11 cellular contexts compared by ENCODE assay signal in genomic region chr2:46352621-46353020, GRCh38. TPM values are rescaled to one million over a fixed set of nuclear protein-coding genes. Genes with fewer than 3 reads are reported as not detected.
DNase-seq lines count a peak whose midpoint lies in the region; ATAC-seq and TF ChIP-seq lines count a peak whose summit lies in the region.
"Had no signal": no experiment of that assay in that cellular context is flagged by ENCODE, and none has a peak within 500 bp of the region (broad histone marks: within the 10 kb centered on the region; RNA-seq: fewer than 3 reads in every experiment).

No MANE protein-coding gene starts in this region.

- POLR2A ChIA-PET in CD4-positive, alpha-beta memory T cell (lab: Charles Lee; ENCODE audit: partially characterized antibody) = no interaction called here
- POLR2A ChIA-PET in activated CD8-positive, alpha-beta T cell treated with anti-CD3 and anti-CD28 coated beads, Interleukin-2, amount 10 ng/mL, durations not matched to agents 7 days and 5 days (lab: Charles Lee) = no interaction called here

- H3K27ac Mint-ChIP-seq in CD4-positive, alpha-beta memory T cell = peak overlapping the region in 6 of 7 donors; percentile 22 to 96 (median 89)
- H3K27ac Mint-ChIP-seq in activated CD8-positive, alpha-beta T cell treated with anti-CD3 and anti-CD28 coated beads, Interleukin-2, amount 10 ng/mL, durations not matched to agents 7 days and 5 days = peak overlapping the region; percentile 87
- H3K27ac Mint-ChIP-seq in mesothelial cell of epicardium = no peak overlapping the region

- intact Hi-C loops in CD4-positive, alpha-beta memory T cell (cut with micrococcal nuclease) = loop anchor here (1.0 kb wide), 1 partner anchor 13 kb away; no protein-coding TSS in a partner anchor

- H3K36me3 ChIP-seq in CD4-positive, alpha-beta memory T cell (ENCODE audit: insufficient read depth, low read length) = no peaks in the 10 kb centered on the region
- no peaks in the 10 kb centered on the region for H3K36me3 ChIP-seq in parathyroid adenoma (ENCODE audit: control insufficient read depth, insufficient read depth, low read length)

- no peaks in the 10 kb centered on the region for H3K36me3 Mint-ChIP-seq in CD4-positive, alpha-beta memory T cell
- peaks cover 38% of the 10 kb centered on the region for H3K36me3 Mint-ChIP-seq in activated CD8-positive, alpha-beta T cell treated with anti-CD3 and anti-CD28 coated beads, Interleukin-2, amount 10 ng/mL, durations not matched to agents 7 days and 5 days (ENCODE audit: low read depth)
- no peaks in the 10 kb centered on the region for H3K36me3 Mint-ChIP-seq in mesothelial cell of epicardium

- no peaks in the 10 kb centered on the region for H3K27me3 ChIP-seq in CD4-positive, alpha-beta memory T cell (ENCODE audit: insufficient read depth, low read length)
- no peaks in the 10 kb centered on the region for H3K27me3 ChIP-seq in parathyroid adenoma (ENCODE audit: control insufficient read depth, insufficient read depth, low read length)

- H3K4me1 ChIP-seq in CD4-positive, alpha-beta memory T cell (ENCODE audit: insufficient read depth, low read length) = peaks cover 61% of the 10 kb centered on the region
- peaks cover 7% of the 10 kb centered on the region for H3K4me1 ChIP-seq in parathyroid adenoma

- H3K9me3 Mint-ChIP-seq in CD4-positive, alpha-beta memory T cell = no peaks in the 10 kb centered on the region
- H3K9me3 Mint-ChIP-seq in activated CD8-positive, alpha-beta T cell treated with anti-CD3 and anti-CD28 coated beads, Interleukin-2, amount 10 ng/mL, durations not matched to agents 7 days and 5 days (ENCODE audit: insufficient read depth) = no peaks in the 10 kb centered on the region
- H3K9me3 Mint-ChIP-seq in mesothelial cell of epicardium = no peaks in the 10 kb centered on the region
- H3K9me3 Mint-ChIP-seq: dendritic cell treated with granulocyte-macrophage colony-stimulating factor and Interleukin-4, amounts not matched to agents 40 ng/mL and 50 ng/mL, for 4 days had no signal

- H2AFZ ChIP-seq in parathyroid adenoma = no peak overlapping the region

- H3K9ac ChIP-seq in parathyroid adenoma = no peak overlapping the region

- no peak overlapping the region for H3K4me2 ChIP-seq in parathyroid adenoma (ENCODE audit: low read length)

- ATAC-seq in activated CD8-positive, alpha-beta T cell treated with anti-CD3 and anti-CD28 coated beads, Interleukin-2, amount 10 ng/mL, durations not matched to agents 7 days and 5 days = no peak
- ATAC-seq in HG02588 (IDR thresholded peaks at IDR 0.05; ENCODE audit: unreplicated experiment) = no peak
- ATAC-seq in GM18909 (IDR thresholded peaks at IDR 0.05; ENCODE audit: poor library complexity, unreplicated experiment) = no peak

- peaks cover 54 to 95% (median 80%) of the 10 kb centered on the region in 4 donors for H3K4me1 Mint-ChIP-seq in CD4-positive, alpha-beta memory T cell
- peaks cover 94% of the 10 kb centered on the region for H3K4me1 Mint-ChIP-seq in activated CD8-positive, alpha-beta T cell treated with anti-CD3 and anti-CD28 coated beads, Interleukin-2, amount 10 ng/mL, durations not matched to agents 7 days and 5 days (ENCODE audit: low read depth)
- H3K4me1 Mint-ChIP-seq in mesothelial cell of epicardium = no peaks in the 10 kb centered on the region

- no peaks in the 10 kb centered on the region for H3K9me3 ChIP-seq in CD4-positive, alpha-beta memory T cell (ENCODE audit: control insufficient read depth in 1 of 2, low read length in 2 of 2)
- no peaks in the 10 kb centered on the region for H3K9me3 ChIP-seq in parathyroid adenoma (ENCODE audit: control insufficient read depth, low read length)

- no peak for DNase-seq in CD4-positive, alpha-beta memory T cell
- DNase-seq in activated CD8-positive, alpha-beta T cell treated with anti-CD3 and anti-CD28 coated beads, Interleukin-2, amount 10 ng/mL, durations not matched to agents 7 days and 5 days = no peak
- no peak for DNase-seq in fibroblast of pulmonary artery (ENCODE audit: low read depth)
- no peak for DNase-seq in activated T-cell treated with anti-CD3 and anti-CD28 coated beads for 4 hours
- no peak for DNase-seq in mesothelial cell of epicardium (ENCODE audit: low spot score in 2 of 2, unreplicated experiment in 2 of 2)
- DNase-seq: activated CD8-positive, alpha-beta memory T cell treated with anti-CD3 and anti-CD28 coated beads, Interleukin-2, amount 50 U/mL, for 4 hours; NCI-H187 had no signal

- H3K79me2 ChIP-seq in parathyroid adenoma = peaks cover 30% of the 10 kb centered on the region

- H3K27ac ChIP-seq in CD4-positive, alpha-beta memory T cell (ENCODE audit: low read depth, low read length) = no peak overlapping the region
- H3K27ac ChIP-seq in parathyroid adenoma = peak overlapping the region; percentile 29

- CTCF ChIA-PET in CD4-positive, alpha-beta memory T cell (lab: Charles Lee; ENCODE audit: partially characterized antibody) = interaction anchor here (0.8 to 1.8 kb wide), 2 partner anchors 13 to 14 kb away, joined by 3 to 6 read pairs; no protein-coding TSS in a partner anchor
- CTCF ChIA-PET in activated CD8-positive, alpha-beta T cell treated with anti-CD3 and anti-CD28 coated beads, Interleukin-2, amount 10 ng/mL, durations not matched to agents 7 days and 5 days (lab: Charles Lee) = interaction anchor here (0.6 kb wide), 1 partner anchor 258 kb away, joined by 4 read pairs; no protein-coding TSS in a partner anchor

- no peak overlapping the region for H3K4me3 ChIP-seq in CD4-positive, alpha-beta memory T cell (ENCODE audit: low read length in 2 of 2)
- no peak overlapping the region for H3K4me3 ChIP-seq in fibroblast of pulmonary artery (replicated peaks; ENCODE audit: low read depth, low read length)
- H3K4me3 ChIP-seq in parathyroid adenoma (ENCODE audit: low read depth, low read length) = no peak overlapping the region

- H3K4me3 Mint-ChIP-seq in CD4-positive, alpha-beta memory T cell = peak overlapping the region in 7 of 8 donors; percentile 36 to 95 (median 85)
- peak overlapping the region; percentile 70 for H3K4me3 Mint-ChIP-seq in activated CD8-positive, alpha-beta T cell treated with anti-CD3 and anti-CD28 coated beads, Interleukin-2, amount 10 ng/mL, durations not matched to agents 7 days and 5 days
- H3K4me3 Mint-ChIP-seq in mesothelial cell of epicardium = no peak overlapping the region

- H3K27me3 Mint-ChIP-seq in CD4-positive, alpha-beta memory T cell = no peaks in the 10 kb centered on the region
- H3K27me3 Mint-ChIP-seq in activated CD8-positive, alpha-beta T cell treated with anti-CD3 and anti-CD28 coated beads, Interleukin-2, amount 10 ng/mL, durations not matched to agents 7 days and 5 days (ENCODE audit: low read depth) = no peaks in the 10 kb centered on the region
- H3K27me3 Mint-ChIP-seq in mesothelial cell of epicardium (ENCODE audit: low read depth) = no peaks in the 10 kb centered on the region
- H3K27me3 Mint-ChIP-seq: dendritic cell treated with granulocyte-macrophage colony-stimulating factor and Interleukin-4, amounts not matched to agents 40 ng/mL and 50 ng/mL, for 4 days had no signal

- peak; percentile 13 for TF ChIP-seq CTCF in fibroblast of pulmonary artery (IDR thresholded peaks at IDR 0.05; ENCODE audit: low read length, missing control alignments)
- peak; percentile 11 for TF ChIP-seq CTCF in parathyroid adenoma (IDR thresholded peaks at IDR 0.05)
- no peak for TF ChIP-seq CTCF in mesothelial cell of epicardium (IDR thresholded peaks at IDR 0.05; ENCODE audit: unreplicated experiment)

RNA-seq across cellular contexts. Expression of gene EPAS1, which starts 55.4 kb away (rescaled TPM):
- 1 to 10 TPM; 2.3 to 2.7 TPM for total RNA-seq in CD4-positive, alpha-beta memory T cell
- polyA plus RNA-seq in CD4-positive, alpha-beta memory T cell = under 1 TPM in 1 of 2 donors, not detected in 1; 0.40 TPM
- 10 to 100 TPM; 12.6 to 16.2 TPM for total RNA-seq in activated CD8-positive, alpha-beta T cell treated with anti-CD3 and anti-CD28 coated beads, Interleukin-2, amount 10 ng/mL, durations not matched to agents 7 days and 5 days
- total RNA-seq in mesothelial cell of epicardium = 4.4 to 7.5 TPM (median 4.9 TPM) in 3 replicates
